ENCODE assay signal across 17 cellular contexts in the genomic region with DNA sequence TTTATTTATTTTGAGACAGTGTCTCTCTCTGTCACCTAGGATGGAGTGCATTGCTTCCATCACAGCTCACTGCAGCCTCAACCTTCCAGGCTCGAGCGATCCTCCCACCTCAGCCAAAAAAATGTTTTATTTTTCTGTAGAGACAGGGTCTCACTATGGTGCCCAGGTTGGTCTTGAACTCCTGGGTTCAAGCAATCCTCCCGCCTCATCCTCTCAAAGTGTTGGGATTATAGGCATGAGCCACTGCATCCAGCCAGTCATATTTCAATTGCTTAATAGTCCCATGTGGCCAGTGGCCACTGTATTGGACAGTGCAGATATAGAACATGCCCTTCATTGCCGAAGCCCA. TPM values are rescaled to one million over a fixed set of nuclear protein-coding genes. Genes with fewer than 3 reads are reported as not detected.
DNase-seq lines count a peak whose midpoint lies in the region; ATAC-seq, FAIRE-seq and TF ChIP-seq lines count a peak whose summit lies in the region.
"Had no signal": no experiment of that assay in that cellular context is flagged by ENCODE, and none has a peak within 500 bp of the region (broad histone marks: within the 10 kb centered on the region; RNA-seq: fewer than 3 reads in every experiment).

No MANE protein-coding gene starts in this region.

- H3K9ac ChIP-seq in MM.1S (ENCODE audit: low read length), result no peak overlapping the region
- H3K9ac ChIP-seq: BLaER1 treated with 17β-estradiol and CSF1 and Interleukin-3, amounts not matched to agents 10 nM and 100 nM had no signal

- H3K79me2 ChIP-seq in osteoblast (ENCODE audit: insufficient read depth, low read length) (no peaks in the 10 kb centered on the region), MM.1S (ENCODE audit: low read length) (no peaks in the 10 kb centered on the region)

- H3K4me2 ChIP-seq in A549 (peak overlapping the region; percentile 77), osteoblast (ENCODE audit: insufficient read depth, low read length) (peak overlapping the region; percentile 41), MM.1S (ENCODE audit: low read depth, low read length) (no peak overlapping the region)

- TF ChIP-seq CTCF in A549 (IDR thresholded peaks at IDR 0.05) (no peak), RWPE1 (conservative IDR thresholded peaks at IDR 0.05; ENCODE audit: low read depth) (no peak), osteoblast (IDR thresholded peaks at IDR 0.05; ENCODE audit: extremely low read depth, low read depth, low read length) (no peak), MM.1S (IDR thresholded peaks at IDR 0.05; ENCODE audit: low read length) (no peak)

- H4K20me1 ChIP-seq in osteoblast (ENCODE audit: insufficient read depth, low read length) (no peaks in the 10 kb centered on the region), MM.1S (ENCODE audit: insufficient read depth, low read length) (no peaks in the 10 kb centered on the region)
- H4K20me1 ChIP-seq: BLaER1 treated with 17β-estradiol and CSF1 and Interleukin-3, amounts not matched to agents 10 nM and 100 nM had no signal

- H3K36me3 ChIP-seq in osteoblast (ENCODE audit: insufficient read depth, low read length) (no peaks in the 10 kb centered on the region), MM.1S (replicated peaks; ENCODE audit: insufficient read depth, low read length) (no peaks in the 10 kb centered on the region)
- H3K36me3 ChIP-seq: BLaER1 treated with 17β-estradiol and CSF1 and Interleukin-3, amounts not matched to agents 10 nM and 100 nM; WERI-Rb-1 had no signal

- peaks cover 68% of the 10 kb centered on the region for H3K4me1 ChIP-seq in A549
- peaks cover 18% of the 10 kb centered on the region for H3K4me1 ChIP-seq in osteoblast (ENCODE audit: insufficient read depth, low read length)
- H3K4me1 ChIP-seq in MM.1S (ENCODE audit: low read length), result no peaks in the 10 kb centered on the region

- H3K27ac Mint-ChIP-seq in activated naive CD4-positive, alpha-beta T cell treated with anti-CD3 and anti-CD28 coated beads, Interleukin-2, amount 50 U/mL, for 72 hours, result no peak overlapping the region
- no peak overlapping the region for H3K27ac Mint-ChIP-seq in naive thymus-derived CD8-positive, alpha-beta T cell

- FAIRE-seq in A549 (lab: Jason Lieb, UNC), result no peak
- FAIRE-seq: GM18507 had no signal

- H3K36me3 Mint-ChIP-seq in activated naive CD4-positive, alpha-beta T cell treated with anti-CD3 and anti-CD28 coated beads, Interleukin-2, amount 50 U/mL, for 72 hours, result no peaks in the 10 kb centered on the region
- no peaks in the 10 kb centered on the region for H3K36me3 Mint-ChIP-seq in naive thymus-derived CD8-positive, alpha-beta T cell

- no peaks in the 10 kb centered on the region for H3K4me1 Mint-ChIP-seq in naive thymus-derived CD8-positive, alpha-beta T cell
- H3K4me1 Mint-ChIP-seq: central memory CD8-positive, alpha-beta T cell had no signal

- TF ChIP-seq RAD21 in A549 (conservative IDR thresholded peaks at IDR 0.05 in 1 of 2, IDR thresholded peaks at IDR 0.05 in 1 of 2), result no peak

- no peaks in the 10 kb centered on the region for H3K9me3 Mint-ChIP-seq in activated naive CD4-positive, alpha-beta T cell treated with anti-CD3 and anti-CD28 coated beads, Interleukin-2, amount 50 U/mL, for 72 hours
- peaks cover 0 to 4% (median 0%) of the 10 kb centered on the region in 9 donors for H3K9me3 Mint-ChIP-seq in naive thymus-derived CD8-positive, alpha-beta T cell
- H3K9me3 Mint-ChIP-seq: central memory CD8-positive, alpha-beta T cell had no signal

- 22% methylated on average over 4 of the region's 4 CpGs for WGBS in A549 (ENCODE audit: missing lambda C conversion rate)

- no peaks in the 10 kb centered on the region for H3K9me2 ChIP-seq in MM.1S (replicated peaks; ENCODE audit: insufficient read depth, low read length)

- peaks cover 0 to 11% (median 8%) of the 10 kb centered on the region in 5 donors for H3K27me3 Mint-ChIP-seq in naive thymus-derived CD8-positive, alpha-beta T cell

- H3K4me3 Mint-ChIP-seq in naive thymus-derived CD8-positive, alpha-beta T cell, result no peak overlapping the region
- H3K4me3 Mint-ChIP-seq: central memory CD8-positive, alpha-beta T cell had no signal

- H3F3A ChIP-seq in MM.1S (ENCODE audit: insufficient read depth, low read length), result no peaks in the 10 kb centered on the region

- DNase-seq in A549 (ENCODE audit: low read depth in 1 of 2, low spot score in 1 of 2) (no peak), RWPE1 (ENCODE audit: low spot score) (no peak), osteoblast (ENCODE audit: insufficient read length, low spot score, missing footprints) (no peak), MM.1S (no peak)
- no peak for DNase-seq in activated naive CD4-positive, alpha-beta T cell treated with anti-CD3 and anti-CD28 coated beads, Interleukin-2, amount 50 U/mL, for 72 hours (ENCODE audit: low spot score in 2 of 2)
- no peak for DNase-seq in naive thymus-derived CD8-positive, alpha-beta T cell
- DNase-seq in stimulated activated naive CD4-positive, alpha-beta T cell (lab: John Stamatoyannopoulos, UW), result no peak
- DNase-seq: activated gamma-delta T cell treated with Interleukin-2 at 50 U/mL for 16 hours; effector CD4-positive, alpha-beta T cell; NCI-H1417 treated with DMSO at 0.1 percent for 48 hours; NCI-H2171 treated with DMSO at 0.1 percent for 48 hours had no signal

- POLR2A ChIA-PET in A549 (lab: Yijun Ruan, JAX) (interaction anchor here (0.9 to 1.9 kb wide), 7 partner anchors 9 to 198 kb away, joined by 3 to 16 read pairs (median 6); partner anchors contain the start of genes ARL6IP1, COQ7 and TMC7), RWPE1 (lab: Yijun Ruan, JAX; ENCODE audit: low non-redundant PET) (no interaction called here)
- POLR2A ChIA-PET in naive thymus-derived CD8-positive, alpha-beta T cell (lab: Charles Lee), result no interaction called here

- CTCF ChIA-PET in A549 (lab: Yijun Ruan, JAX) (interaction anchor here (0.7 to 5.5 kb wide), 6 partner anchors 10 to 597 kb away, joined by 3 to 49 read pairs (median 3); partner anchors contain the start of gene TMC7), RWPE1 (lab: Yijun Ruan, JAX) (interaction anchor here (0.6 kb wide), 1 partner anchor 62 kb away, joined by 4 read pairs; no protein-coding TSS in a partner anchor)

- peak overlapping the region; percentile 11; the same call in 1 of the 3 replicates for H3K4me3 ChIP-seq in A549
- H3K4me3 ChIP-seq in osteoblast (ENCODE audit: insufficient read depth, low read length), result no peak overlapping the region
- no peak overlapping the region for H3K4me3 ChIP-seq in MM.1S (ENCODE audit: low read length)
- H3K4me3 ChIP-seq: BLaER1 treated with 17β-estradiol and CSF1 and Interleukin-3, amounts not matched to agents 10 nM and 100 nM had no signal

- no peak for TF ChIP-seq POLR2A in A549 (IDR thresholded peaks at IDR 0.05; ENCODE audit: low read length)

- ATAC-seq in A549 (peak in 1 of 2 experiments; percentile 9; a peak in 4 of 6 replicates), esophagus mucosa (peak; percentile 15)
- ATAC-seq in activated naive CD4-positive, alpha-beta T cell treated with anti-CD3 and anti-CD28 coated beads, Interleukin-2, amount 50 U/mL, for 72 hours, result no peak
- no peak for ATAC-seq in naive thymus-derived CD8-positive, alpha-beta T cell

- H3K27me3 ChIP-seq in osteoblast (ENCODE audit: insufficient read depth, low read length) (no peaks in the 10 kb centered on the region), MM.1S (replicated peaks; ENCODE audit: insufficient read depth, low read length) (no peaks in the 10 kb centered on the region)
- H3K27me3 ChIP-seq: BLaER1 treated with 17β-estradiol and CSF1 and Interleukin-3, amounts not matched to agents 10 nM and 100 nM had no signal

- H3K9me3 ChIP-seq in A549, result no peaks in the 10 kb centered on the region
- H3K9me3 ChIP-seq in osteoblast (ENCODE audit: low read depth, low read length), result no peaks in the 10 kb centered on the region
- no peaks in the 10 kb centered on the region for H3K9me3 ChIP-seq in MM.1S (replicated peaks; ENCODE audit: insufficient read depth, low read length)

- peak overlapping the region; percentile 87 to 89 for H3K27ac ChIP-seq in A549
- H3K27ac ChIP-seq in RWPE1, result peak overlapping the region; percentile 98
- peak overlapping the region; percentile 73 for H3K27ac ChIP-seq in osteoblast (ENCODE audit: low read depth, low read length)
- no peak overlapping the region for H3K27ac ChIP-seq in MM.1S (ENCODE audit: low read length)
- H3K27ac ChIP-seq: WERI-Rb-1 had no signal

- no peak overlapping the region for H2AFZ ChIP-seq in osteoblast (ENCODE audit: low read length)
- no peak overlapping the region for H2AFZ ChIP-seq in MM.1S (ENCODE audit: low read length)

- TF ChIP-seq EP300 in A549 (IDR thresholded peaks at IDR 0.05), result no peak

TF ChIP-seq in A549, 52 proteins besides CTCF, POLR2A, EP300 and RAD21:
- TF ChIP-seq MAFK (IDR thresholded peaks at IDR 0.05; ENCODE audit: partially characterized antibody) (peak; percentile 0), SMC3 (IDR thresholded peaks at IDR 0.05) (no peak), NPAS2 (CRISPR knock-in tag; IDR thresholded peaks at IDR 0.05; ENCODE audit: borderline replicate concordance) (no peak), EHF (CRISPR knock-in tag; IDR thresholded peaks at IDR 0.05) (peak; percentile 79), HOXB5 (CRISPR knock-in tag; IDR thresholded peaks at IDR 0.05) (peak; percentile 65; the same call in 1 of the 2 replicates)
TF ChIP-seq in A549: peak in this region for 3.

RNA-seq across cellular contexts. Expression of gene TMC7, which starts 15.3 kb away (rescaled TPM):
- polyA plus RNA-seq in A549 (2011; rRNA removed) (9.4 and 15.0 TPM in 2 replicates), A549 (2017; fragmentation: RNase III; extraction: RNeasy Plus Mini Kit Qiagen cat#74134 plus additional on column Dnase treatment) (5.4 to 7.5 TPM (median 7.0 TPM) in 3 replicates)
- 2.9 and 4.3 TPM in 2 replicates for polyA plus RNA-seq in A549 (2012; cell fraction: cytosol; rRNA removed)
- 3.4 and 6.4 TPM in 2 replicates for polyA plus RNA-seq in A549 (2012; cell fraction: nucleus; rRNA removed)
- 12.5 and 14.3 TPM in 2 replicates for polyA minus RNA-seq in A549 (2011; rRNA and poly(A)+ RNA removed)
- total RNA-seq in esophagus mucosa (0.72 TPM), osteoblast (1.1 and 1.5 TPM in 2 replicates)
- total RNA-seq in activated naive CD4-positive, alpha-beta T cell treated with anti-CD3 and anti-CD28 coated beads, Interleukin-2, amount 50 U/mL, for 72 hours, result not detected
- total RNA-seq in naive thymus-derived CD8-positive, alpha-beta T cell, result not detected
- not detected for polyA plus RNA-seq in naive thymus-derived CD8-positive, alpha-beta T cell
- total RNA-seq: mononuclear cell had no signal
